ENCODE assay signal across 5 cellular contexts in genomic region chr5:87434461-87434860, GRCh38.
"Had no signal": no experiment of that assay in that cellular context is flagged by ENCODE, and none has a peak within 500 bp of the region (broad histone marks: within the 10 kb centered on the region; RNA-seq: fewer than 3 reads in every experiment).

No MANE protein-coding gene starts in this region.

- H3K4me3 Mint-ChIP-seq: GM23338, H9 had no signal

- H3K27ac Mint-ChIP-seq: GM23338, H9 had no signal

- H3K4me3 ChIP-seq: GM23338, K562 had no signal

- H3K4me1 Mint-ChIP-seq: GM23338, H9 had no signal

- DNase-seq: H9, HCEC 1CT, IMR-90 had no signal

- ATAC-seq: GM23338, K562 had no signal
